ENCODE assay signal across 1 cellular context in genomic region chr12:92056290-92056689, GRCh38.
TF ChIP-seq lines count a peak whose summit lies in the region.

No MANE protein-coding gene starts in this region.

TF ChIP-seq in HepG2, 621 proteins besides CTCF, POLR2A, EP300 and RAD21:
- TF ChIP-seq ZNF275 (CRISPR knock-in tag; IDR thresholded peaks at IDR 0.05; ENCODE audit: borderline replicate concordance), result no peak
- TF ChIP-seq ZNF737 (CRISPR knock-in tag; IDR thresholded peaks at IDR 0.05; ENCODE audit: borderline replicate concordance), result no peak
- no peak for TF ChIP-seq DPF2 (CRISPR knock-in tag; IDR thresholded peaks at IDR 0.05; ENCODE audit: borderline replicate concordance, low read depth)
- TF ChIP-seq ATF2 (CRISPR knock-in tag; IDR thresholded peaks at IDR 0.05), result no peak
- no peak for TF ChIP-seq RBAK (CRISPR knock-in tag; IDR thresholded peaks at IDR 0.05)
- no peak for TF ChIP-seq ZNF816 (CRISPR knock-in tag; IDR thresholded peaks at IDR 0.05; ENCODE audit: borderline replicate concordance)
- no peak for TF ChIP-seq ISL2 (CRISPR knock-in tag; IDR thresholded peaks at IDR 0.05)
- TF ChIP-seq SIN3A (IDR thresholded peaks at IDR 0.05; ENCODE audit: borderline replicate concordance, low read depth, low read length), result no peak
- TF ChIP-seq GABPA (IDR thresholded peaks at IDR 0.05; ENCODE audit: low read depth, low read length), result no peak
- TF ChIP-seq GABPA (CRISPR knock-in tag; IDR thresholded peaks at IDR 0.05; ENCODE audit: low read depth), result no peak
- TF ChIP-seq ZNF777 (CRISPR knock-in tag; IDR thresholded peaks at IDR 0.05), result no peak
- no peak for TF ChIP-seq HOXA9 (CRISPR knock-in tag; IDR thresholded peaks at IDR 0.05; ENCODE audit: borderline replicate concordance)
- TF ChIP-seq TERF1 (CRISPR knock-in tag; IDR thresholded peaks at IDR 0.05), result no peak
- no peak for TF ChIP-seq PATZ1 (CRISPR knock-in tag; IDR thresholded peaks at IDR 0.05)
- no peak for TF ChIP-seq HDAC1 (CRISPR knock-in tag; IDR thresholded peaks at IDR 0.05)
- TF ChIP-seq KLF9 (CRISPR knock-in tag; IDR thresholded peaks at IDR 0.05; ENCODE audit: low read depth), result no peak
- no peak for TF ChIP-seq PBX3 (CRISPR knock-in tag; IDR thresholded peaks at IDR 0.05; ENCODE audit: borderline replicate concordance)
TF ChIP-seq in HepG2: peak in this region for 0.
